In genomic region chr15:34993413-34993812, GRCh38 we compare ENCODE assay signal across 12 cellular contexts. TPM values are rescaled to one million over a fixed set of nuclear protein-coding genes. Genes with fewer than 3 reads are reported as not detected.
A peak's percentile ranks its signal among the peaks of the same experiment; 100 is the strongest.
DNase-seq lines count a peak whose midpoint lies in the region; ATAC-seq lines count a peak whose summit lies in the region.
"Had no signal": no experiment of that assay in that cellular context is flagged by ENCODE, and none has a peak within 500 bp of the region (broad histone marks: within the 10 kb centered on the region; RNA-seq: fewer than 3 reads in every experiment).

No MANE protein-coding gene starts in this region.

- H3K4me3 Mint-ChIP-seq in activated CD4-positive, alpha-beta memory T cell treated with anti-CD3 and anti-CD28 coated beads for 36 hours = peak overlapping the region; percentile 53
- no peak overlapping the region for H3K4me3 Mint-ChIP-seq in stimulated activated memory B cell treated with anti-CD40 and anti-IgM and Interleukin-4, amounts not matched to agents 10 μg/mL and 1 μg/mL and 100 μg/mL, for 72 hours

- peaks cover 8% of the 10 kb centered on the region for H3K27me3 Mint-ChIP-seq in activated CD4-positive, alpha-beta memory T cell treated with anti-CD3 and anti-CD28 coated beads for 36 hours
- peaks cover 15% of the 10 kb centered on the region for H3K27me3 Mint-ChIP-seq in stimulated activated memory B cell treated with anti-CD40 and anti-IgM and Interleukin-4, amounts not matched to agents 10 μg/mL and 1 μg/mL and 100 μg/mL, for 72 hours

- intact Hi-C loops in activated CD4-positive, alpha-beta memory T cell treated with anti-CD3 and anti-CD28 coated beads for 36 hours (cut with micrococcal nuclease) = loop anchor here (5.0 kb wide), 1 partner anchor 664 kb away; no protein-coding TSS in a partner anchor

- POLR2A ChIA-PET in activated CD4-positive, alpha-beta memory T cell treated with anti-CD3 and anti-CD28 coated beads for 36 hours (lab: Charles Lee) = no interaction called here

- H3K27ac Mint-ChIP-seq in activated naive CD4-positive, alpha-beta T cell treated with anti-CD3 and anti-CD28 coated beads, Interleukin-2, amount 50 U/mL, for 72 hours = peak overlapping the region; percentile 85 to 87
- H3K27ac Mint-ChIP-seq in activated CD4-positive, alpha-beta memory T cell treated with anti-CD3 and anti-CD28 coated beads for 36 hours = peak overlapping the region; percentile 90
- peak overlapping the region; percentile 63 for H3K27ac Mint-ChIP-seq in stimulated activated memory B cell treated with anti-CD40 and anti-IgM and Interleukin-4, amounts not matched to agents 10 μg/mL and 1 μg/mL and 100 μg/mL, for 72 hours

- DNase-seq in activated naive CD4-positive, alpha-beta T cell treated with anti-CD3 and anti-CD28 coated beads, Interleukin-2, amount 50 U/mL, for 72 hours (ENCODE audit: low spot score in 2 of 2) = no peak
- DNase-seq in activated naive CD4-positive, alpha-beta T cell treated with anti-CD3 and anti-CD28 coated beads, Interleukin-2, amount 50 U/mL, for 16 hours = no peak
- peak; percentile 45 for DNase-seq in activated CD4-positive, alpha-beta memory T cell treated with anti-CD3 and anti-CD28 coated beads for 36 hours
- DNase-seq in NCI-H128 (lab: John Stamatoyannopoulos, UW; ENCODE audit: unreplicated experiment) (no peak), NCI-H187 treated with DMSO at 0.1 percent for 48 hours (lab: John Stamatoyannopoulos, UW) (no peak)
- DNase-seq: cerebellar nuclear complex, NCI-H226, T-helper 9 cell, upper lobe of right lung had no signal

- H3K9me3 Mint-ChIP-seq in activated naive CD4-positive, alpha-beta T cell treated with anti-CD3 and anti-CD28 coated beads, Interleukin-2, amount 50 U/mL, for 72 hours = peaks cover 6 to 7% of the 10 kb centered on the region in 2 donors
- no peaks in the 10 kb centered on the region for H3K9me3 Mint-ChIP-seq in activated CD4-positive, alpha-beta memory T cell treated with anti-CD3 and anti-CD28 coated beads for 36 hours
- no peaks in the 10 kb centered on the region for H3K9me3 Mint-ChIP-seq in stimulated activated memory B cell treated with anti-CD40 and anti-IgM and Interleukin-4, amounts not matched to agents 10 μg/mL and 1 μg/mL and 100 μg/mL, for 72 hours

- CTCF ChIA-PET in activated CD4-positive, alpha-beta memory T cell treated with anti-CD3 and anti-CD28 coated beads for 36 hours (lab: Charles Lee) = no interaction called here

- peaks cover 31% of the 10 kb centered on the region for H3K4me1 Mint-ChIP-seq in activated CD4-positive, alpha-beta memory T cell treated with anti-CD3 and anti-CD28 coated beads for 36 hours (ENCODE audit: low read depth)
- H3K4me1 Mint-ChIP-seq in stimulated activated memory B cell treated with anti-CD40 and anti-IgM and Interleukin-4, amounts not matched to agents 10 μg/mL and 1 μg/mL and 100 μg/mL, for 72 hours = peaks cover 6% of the 10 kb centered on the region

- ATAC-seq in activated naive CD4-positive, alpha-beta T cell treated with anti-CD3 and anti-CD28 coated beads, Interleukin-2, amount 50 U/mL, for 72 hours = peak; percentile 62
- ATAC-seq in HG02642 (IDR thresholded peaks at IDR 0.05; ENCODE audit: poor library complexity, unreplicated experiment) = peak; percentile 33
- no peak for ATAC-seq in stimulated activated memory B cell treated with anti-CD40 and anti-IgM and Interleukin-4, amounts not matched to agents 10 μg/mL and 1 μg/mL and 100 μg/mL, for 72 hours
- ATAC-seq in HG03139 (IDR thresholded peaks at IDR 0.05; ENCODE audit: unreplicated experiment) = no peak
- ATAC-seq: upper lobe of right lung had no signal

- peaks cover 0 to 8% of the 10 kb centered on the region in 2 donors for H3K36me3 Mint-ChIP-seq in activated naive CD4-positive, alpha-beta T cell treated with anti-CD3 and anti-CD28 coated beads, Interleukin-2, amount 50 U/mL, for 72 hours
- peaks cover 2% of the 10 kb centered on the region for H3K36me3 Mint-ChIP-seq in activated CD4-positive, alpha-beta memory T cell treated with anti-CD3 and anti-CD28 coated beads for 36 hours
- no peaks in the 10 kb centered on the region for H3K36me3 Mint-ChIP-seq in stimulated activated memory B cell treated with anti-CD40 and anti-IgM and Interleukin-4, amounts not matched to agents 10 μg/mL and 1 μg/mL and 100 μg/mL, for 72 hours

RNA-seq across cellular contexts. Expression of gene ZNF770, which starts 5.3 kb away (rescaled TPM):
- total RNA-seq in activated naive CD4-positive, alpha-beta T cell treated with anti-CD3 and anti-CD28 coated beads, Interleukin-2, amount 50 U/mL, for 72 hours = 10 to 100 TPM; 25.2 to 53.0 TPM
- total RNA-seq in activated CD4-positive, alpha-beta memory T cell treated with anti-CD3 and anti-CD28 coated beads for 36 hours = 10 to 100 TPM; 36.6 to 38.5 TPM

RNA-seq across cellular contexts. Expression of gene AQR, which starts 23.9 kb away (rescaled TPM):
- total RNA-seq in activated naive CD4-positive, alpha-beta T cell treated with anti-CD3 and anti-CD28 coated beads, Interleukin-2, amount 50 U/mL, for 72 hours = 10 to 100 TPM; 35.7 to 40.9 TPM
- total RNA-seq in activated CD4-positive, alpha-beta memory T cell treated with anti-CD3 and anti-CD28 coated beads for 36 hours = 10 to 100 TPM; 30.1 to 33.2 TPM

Comparison
In these comparisons a context has a peak if more than half of its experiments do, and no peak if none do; other contexts are left out.
1. ATAC-seq: peak in activated naive CD4-positive, alpha-beta T cell treated with anti-CD3 and anti-CD28 coated beads, Interleukin-2, amount 50 U/mL, for 72 hours (2 of 2) and HG02642 (single experiment); none in stimulated activated memory B cell treated with anti-CD40 and anti-IgM and Interleukin-4, amounts not matched to agents 10 μg/mL and 1 μg/mL and 100 μg/mL, for 72 hours (single experiment) and HG03139 (single experiment).
2. Peak in every context shown above with its lines, with median percentiles within 50 percentile points of each other: H3K27ac Mint-ChIP-seq.